ENCODE assay signal across 15 cellular contexts in the genomic region with DNA sequence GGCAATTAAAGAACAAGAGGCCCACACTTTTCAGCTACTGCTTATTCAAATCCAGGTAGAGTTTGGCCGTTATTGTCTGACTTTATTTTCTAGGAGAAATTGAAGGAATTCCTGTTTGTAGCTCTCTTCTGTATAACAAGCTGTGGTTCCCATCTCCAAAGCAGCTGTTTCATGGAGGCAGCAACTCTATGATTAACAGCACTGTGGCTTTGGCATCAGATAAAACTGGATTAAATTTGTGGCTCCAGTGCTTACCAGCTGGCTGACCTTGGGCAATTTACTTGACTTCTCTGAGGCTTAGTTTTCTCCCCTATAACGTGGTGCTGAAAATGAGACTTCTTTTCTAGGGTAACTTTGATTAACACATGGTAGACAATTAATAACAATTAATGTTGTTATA. TPM values are rescaled to one million over a fixed set of nuclear protein-coding genes. Genes with fewer than 3 reads are reported as not detected.
DNase-seq lines count a peak whose midpoint lies in the region; TF ChIP-seq lines count a peak whose summit lies in the region.
"Had no signal": no experiment of that assay in that cellular context is flagged by ENCODE, and none has a peak within 500 bp of the region (broad histone marks: within the 10 kb centered on the region; RNA-seq: fewer than 3 reads in every experiment).

No MANE protein-coding gene starts in this region.

- H3K4me1 ChIP-seq in BE2C (peaks cover 15% of the 10 kb centered on the region), ascending aorta (no peaks in the 10 kb centered on the region)

- H3K36me3 ChIP-seq in BE2C (peaks cover 8% of the 10 kb centered on the region), ascending aorta (peaks cover 0 to 16% of the 10 kb centered on the region in 2 donors)

- H3K27me3 ChIP-seq in BE2C, result no peaks in the 10 kb centered on the region
- H3K27me3 ChIP-seq in ascending aorta, result no peaks in the 10 kb centered on the region

- H3K27ac ChIP-seq in ascending aorta, result no peak overlapping the region

- intact Hi-C loops in ascending aorta (cut with DNase I), result no loop called here

- DNase-seq in BE2C (peak; percentile 46), NCI-H82 (lab: John Stamatoyannopoulos, UW) (peak; percentile 93), amniotic epithelial cell (ENCODE audit: low read depth) (peak; percentile 83), iris pigment epithelial cell (ENCODE audit: low read depth) (peak; percentile 22), ascending aorta (ENCODE audit: low spot score in 2 of 2) (no peak), COLO829 (ENCODE audit: low spot score) (no peak), GF-D8 (lab: John Stamatoyannopoulos, UW) (no peak)
- DNase-seq in stimulated activated CD4-positive, alpha-beta T cell treated with anti-CD3 and anti-CD28 coated beads, Interleukin-2, amount 100 ng/mL, for 24 hours, result no peak
- DNase-seq: CD4-positive, alpha-beta T cell; MV-4-11; NCI-H1417 treated with DMSO at 0.1 percent for 48 hours; NCI-H2029 treated with DMSO at 0.1 percent for 48 hours; NCI-H524 treated with DMSO at 0.1 percent for 48 hours; PC-3 had no signal

- TF ChIP-seq CTCF in BE2C (IDR thresholded peaks at IDR 0.05; ENCODE audit: low read depth, low read length) (no peak), ascending aorta (IDR thresholded peaks at IDR 0.05) (no peak)

- H3K9me3 ChIP-seq in BE2C, result no peaks in the 10 kb centered on the region
- no peaks in the 10 kb centered on the region for H3K9me3 ChIP-seq in ascending aorta

- H3K4me3 ChIP-seq in BE2C (ENCODE audit: low read depth, low read length), result no peak overlapping the region
- H3K4me3 ChIP-seq in ascending aorta, result no peak overlapping the region

RNA-seq across cellular contexts. Expression of a gene that starts 28.1 kb away (rescaled TPM):
- polyA plus RNA-seq in BE2C (2012; ENCODE audit: insufficient read depth, insufficient read length, low read depth), result 39.5 TPM
- 41.0 TPM for total RNA-seq in ascending aorta

RNA-seq across cellular contexts. Expression of a gene that starts 36.9 kb away (rescaled TPM):
- polyA plus RNA-seq in BE2C (2012; ENCODE audit: insufficient read depth, insufficient read length, low read depth), result 1.9 TPM
- 0.11 TPM for total RNA-seq in ascending aorta
- polyA plus RNA-seq: IgD-negative memory B cell had no signal

Comparison
In these comparisons a context has a peak if more than half of its experiments do, and no peak if none do; other contexts are left out.
1. DNase-seq: peak in BE2C (single experiment), NCI-H82 (single experiment), amniotic epithelial cell (single experiment) and iris pigment epithelial cell (single experiment); none in ascending aorta (0 of 2), COLO829 (single experiment), GF-D8 (single experiment) and stimulated activated CD4-positive, alpha-beta T cell treated with anti-CD3 and anti-CD28 coated beads, Interleukin-2, amount 100 ng/mL, for 24 hours (0 of 2).